Comparison of ENCODE assay signal across 8 cellular contexts in genomic region chr1:26471498-26472329, GRCh38. TPM values are rescaled to one million over a fixed set of nuclear protein-coding genes. Genes with fewer than 3 reads are reported as not detected.
DNase-seq lines count a peak whose midpoint lies in the region; ATAC-seq and TF ChIP-seq lines count a peak whose summit lies in the region.

No MANE protein-coding gene starts in this region.

- DNase-seq in CD4-positive, CD25-positive, alpha-beta regulatory T cell, result peak in 2 of 3 donors; percentile 24 to 50
- DNase-seq in HT1080 (ENCODE audit: low read depth), result peak; percentile 73
- peak; percentile 35 for DNase-seq in Panc1 (ENCODE audit: low read depth, low spot score)
- peak; percentile 79 for DNase-seq in Right ventricle myocardium superior
- DNase-seq in osteoblast (ENCODE audit: insufficient read length, low spot score, missing footprints), result peak; percentile 87
- DNase-seq in vagina (ENCODE audit: extremely low spot score in 2 of 2), result peak in 1 of 2 donors; percentile 91

- in situ Hi-C loops in Panc1 (cut with HindIII; ENCODE audit: low pct_unique_long_range_greater_than_20kb, low sequenced_read_pairs), result no loop called here

- H4K20me1 ChIP-seq in osteoblast (ENCODE audit: insufficient read depth, low read length), result peaks cover 58% of the 10 kb centered on the region

- H3K36me3 Mint-ChIP-seq in CD4-positive, CD25-positive, alpha-beta regulatory T cell, result peaks cover 30% of the 10 kb centered on the region
- peaks cover 8% of the 10 kb centered on the region for H3K36me3 Mint-ChIP-seq in activated naive CD8-positive, alpha-beta T cell

- peak overlapping the region; percentile 57 for H3K4me3 ChIP-seq in CD4-positive, CD25-positive, alpha-beta regulatory T cell (ENCODE audit: low read depth, low read length)
- peak overlapping the region; percentile 81 to 83 for H3K4me3 ChIP-seq in Panc1 (ENCODE audit: low read depth in 2 of 2, low read length in 2 of 2)
- H3K4me3 ChIP-seq in osteoblast (ENCODE audit: insufficient read depth, low read length), result peak overlapping the region; percentile 87
- H3K4me3 ChIP-seq in vagina, result peak overlapping the region; percentile 94 to 99

- intact Hi-C loops in Panc1 (cut with micrococcal nuclease; ENCODE audit: unreplicated experiment), result loop anchor here (10.0 kb wide), 1 partner anchor 63 kb away; no protein-coding TSS in a partner anchor
- intact Hi-C loops in Right ventricle myocardium superior (cut with DNase I), result no loop called here
- intact Hi-C loops in vagina (cut with DNase I), result loop anchor here (2.0 kb wide), 1 partner anchor 41 kb away; no protein-coding TSS in a partner anchor

- H3K27ac ChIP-seq in CD4-positive, CD25-positive, alpha-beta regulatory T cell (ENCODE audit: insufficient read depth, low read length, poor library complexity, severe bottlenecking), result peak overlapping the region; percentile 99
- H3K27ac ChIP-seq in Panc1 (ENCODE audit: low read length) (peak overlapping the region; percentile 69), osteoblast (ENCODE audit: low read depth, low read length) (peak overlapping the region; percentile 28), vagina (peak overlapping the region; percentile 100)

- no peaks in the 10 kb centered on the region for H3K9me3 Mint-ChIP-seq in CD4-positive, CD25-positive, alpha-beta regulatory T cell
- H3K9me3 Mint-ChIP-seq in activated naive CD8-positive, alpha-beta T cell (ENCODE audit: low read depth), result no peaks in the 10 kb centered on the region

- peaks cover 48% of the 10 kb centered on the region for H3K36me3 ChIP-seq in CD4-positive, CD25-positive, alpha-beta regulatory T cell (ENCODE audit: control insufficient read depth, insufficient read depth, low read length)
- peaks cover 28% of the 10 kb centered on the region for H3K36me3 ChIP-seq in Panc1 (ENCODE audit: control insufficient read depth, insufficient read depth, low read length)
- H3K36me3 ChIP-seq in osteoblast (ENCODE audit: insufficient read depth, low read length), result peaks cover 57% of the 10 kb centered on the region
- peaks cover 0 to 26% of the 10 kb centered on the region in 2 donors for H3K36me3 ChIP-seq in vagina

- H3K4me3 Mint-ChIP-seq in CD4-positive, CD25-positive, alpha-beta regulatory T cell, result peak overlapping the region; percentile 93 to 100 (median 98)
- peak overlapping the region; percentile 90 for H3K4me3 Mint-ChIP-seq in activated naive CD8-positive, alpha-beta T cell

- H3K4me1 ChIP-seq in CD4-positive, CD25-positive, alpha-beta regulatory T cell (ENCODE audit: control insufficient read depth, insufficient read depth, low read length, poor library complexity, severe bottlenecking), result peaks cover 37% of the 10 kb centered on the region
- H3K4me1 ChIP-seq in Panc1 (ENCODE audit: control insufficient read depth, insufficient read depth, low read length) (peaks cover 21% of the 10 kb centered on the region), osteoblast (ENCODE audit: insufficient read depth, low read length) (peaks cover 34% of the 10 kb centered on the region), vagina (peaks cover 52% of the 10 kb centered on the region)

- H3K9me3 ChIP-seq in CD4-positive, CD25-positive, alpha-beta regulatory T cell (ENCODE audit: control insufficient read depth in 2 of 2, low read length in 2 of 2), result no peaks in the 10 kb centered on the region
- H3K9me3 ChIP-seq in Panc1 (ENCODE audit: control insufficient read depth, insufficient read depth, low read depth, low read length) (no peaks in the 10 kb centered on the region), osteoblast (ENCODE audit: low read depth, low read length) (no peaks in the 10 kb centered on the region), vagina (no peaks in the 10 kb centered on the region)

- TF ChIP-seq POLR2A in vagina (IDR thresholded peaks at IDR 0.05), result no peak

- peaks cover 24 to 52% (median 39%) of the 10 kb centered on the region in 4 donors for H3K4me1 Mint-ChIP-seq in CD4-positive, CD25-positive, alpha-beta regulatory T cell
- peaks cover 44% of the 10 kb centered on the region for H3K4me1 Mint-ChIP-seq in activated naive CD8-positive, alpha-beta T cell (ENCODE audit: low read depth)

- H3K79me2 ChIP-seq in osteoblast (ENCODE audit: insufficient read depth, low read length), result peaks cover 21% of the 10 kb centered on the region

- CTCF ChIA-PET in Panc1 (lab: Charles Lee), result interaction anchor here (0.6 kb wide), 2 partner anchors 27 to 68 kb away, joined by 3 to 4 read pairs; no protein-coding TSS in a partner anchor

- H3K27me3 ChIP-seq in CD4-positive, CD25-positive, alpha-beta regulatory T cell (ENCODE audit: control insufficient read depth, insufficient read depth, low read length), result no peaks in the 10 kb centered on the region
- H3K27me3 ChIP-seq in Panc1 (ENCODE audit: control insufficient read depth, insufficient read depth, low read length) (no peaks in the 10 kb centered on the region), osteoblast (ENCODE audit: insufficient read depth, low read length) (no peaks in the 10 kb centered on the region), vagina (no peaks in the 10 kb centered on the region)

- peak overlapping the region; percentile 93 for H3K4me2 ChIP-seq in osteoblast (ENCODE audit: insufficient read depth, low read length)

- no peak overlapping the region for H2AFZ ChIP-seq in osteoblast (ENCODE audit: low read length)

- no TSS peak for BruUV-seq in Panc1 (replicated peaks; lab: Mats Ljungman, UMichigan)

- no peaks in the 10 kb centered on the region for H3K27me3 Mint-ChIP-seq in CD4-positive, CD25-positive, alpha-beta regulatory T cell
- no peaks in the 10 kb centered on the region for H3K27me3 Mint-ChIP-seq in activated naive CD8-positive, alpha-beta T cell

- peak overlapping the region; percentile 96 to 98 (median 97) for H3K27ac Mint-ChIP-seq in CD4-positive, CD25-positive, alpha-beta regulatory T cell
- H3K27ac Mint-ChIP-seq in activated naive CD8-positive, alpha-beta T cell, result no peak overlapping the region

- POLR2A ChIA-PET in Panc1 (lab: Charles Lee), result no interaction called here

- peak; percentile 20 to 22 for ATAC-seq in CD4-positive, CD25-positive, alpha-beta regulatory T cell (ENCODE audit: low read depth in 2 of 2)
- ATAC-seq in GM19328 (IDR thresholded peaks at IDR 0.05; ENCODE audit: unreplicated experiment) (peak; percentile 3), Panc1 (peak; percentile 69), Right ventricle myocardium superior (ENCODE audit: poor library complexity) (peak; percentile 28)

- TF ChIP-seq CTCF in Panc1 (IDR thresholded peaks at IDR 0.05) (no peak), osteoblast (IDR thresholded peaks at IDR 0.05; ENCODE audit: extremely low read depth, low read depth, low read length) (no peak), vagina (IDR thresholded peaks at IDR 0.05) (no peak)

RNA-seq across cellular contexts. Expression of gene HMGN2, which starts 0.5 kb away (rescaled TPM):
- 323 TPM for total RNA-seq in CD4-positive, CD25-positive, alpha-beta regulatory T cell
- polyA plus RNA-seq in CD4-positive, CD25-positive, alpha-beta regulatory T cell, result 1,000 to 10,000 TPM in 1 of 4 donors, 100 to 1,000 TPM in 3; 899 to 1,017 (median 929) TPM
- 453 and 631 TPM in 2 replicates for total RNA-seq in HT1080 (2014; rRNA removed; shearing (Covaris generic))
- 824 and 845 TPM in 2 replicates for polyA plus RNA-seq in HT1080 (2015; cell fraction: cytosol; rRNA removed)
- 412 and 489 TPM in 2 replicates for polyA plus RNA-seq in HT1080 (2015; cell fraction: nucleus; rRNA removed)
- total RNA-seq in Panc1 (2021; ENCODE audit: unreplicated experiment) (496 TPM), Right ventricle myocardium superior (132 TPM), osteoblast (181 and 198 TPM in 2 replicates), vagina (127 TPM)
- 726 TPM for polyA plus RNA-seq in Panc1 (2012; ENCODE audit: insufficient read length)

RNA-seq across cellular contexts. Expression of gene DHDDS, which starts 39.6 kb away (rescaled TPM):
- total RNA-seq in CD4-positive, CD25-positive, alpha-beta regulatory T cell, result 40.3 TPM
- polyA plus RNA-seq in CD4-positive, CD25-positive, alpha-beta regulatory T cell, result 10 to 100 TPM; 24.1 to 31.2 (median 25.6) TPM
- total RNA-seq in HT1080 (2014; rRNA removed; shearing (Covaris generic)), result 18.1 and 26.2 TPM in 2 replicates
- 27.8 and 35.4 TPM in 2 replicates for polyA plus RNA-seq in HT1080 (2015; cell fraction: cytosol; rRNA removed)
- polyA plus RNA-seq in HT1080 (2015; cell fraction: nucleus; rRNA removed), result 36.4 and 39.4 TPM in 2 replicates
- total RNA-seq in Panc1 (2021; ENCODE audit: unreplicated experiment) (56.7 TPM), Right ventricle myocardium superior (23.7 TPM), osteoblast (56.6 and 63.3 TPM in 2 replicates), vagina (24.8 TPM)
- 30.3 TPM for polyA plus RNA-seq in Panc1 (2012; ENCODE audit: insufficient read length)

RNA-seq across cellular contexts. Expression of gene RPS6KA1, which starts 57.8 kb away (rescaled TPM):
- 97.4 TPM for total RNA-seq in CD4-positive, CD25-positive, alpha-beta regulatory T cell
- 100 to 1,000 TPM; 168 to 218 (median 175) TPM for polyA plus RNA-seq in CD4-positive, CD25-positive, alpha-beta regulatory T cell
- total RNA-seq in HT1080 (2014; rRNA removed; shearing (Covaris generic)), result 30.2 and 35.1 TPM in 2 replicates
- polyA plus RNA-seq in HT1080 (2015; cell fraction: cytosol; rRNA removed), result 15.8 and 15.9 TPM in 2 replicates
- polyA plus RNA-seq in HT1080 (2015; cell fraction: nucleus; rRNA removed), result 14.8 and 16.4 TPM in 2 replicates
- 44.0 TPM for total RNA-seq in Panc1 (2021; ENCODE audit: unreplicated experiment)
- 32.1 TPM for polyA plus RNA-seq in Panc1 (2012; ENCODE audit: insufficient read length)
- 3.9 TPM for total RNA-seq in Right ventricle myocardium superior
- total RNA-seq in osteoblast, result 2.2 and 2.4 TPM in 2 replicates
- total RNA-seq in vagina, result 22.8 TPM

Comparison
In these comparisons a context has a peak if more than half of its experiments do, and no peak if none do; other contexts are left out.
1. ATAC-seq: peak in every context shown above with its lines; median percentile 69 in Panc1; 28 in Right ventricle myocardium superior; 21 in CD4-positive, CD25-positive, alpha-beta regulatory T cell; 3 in GM19328.
2. H3K27ac ChIP-seq: peak in every context shown above with its lines; median percentile 100 in vagina; 99 in CD4-positive, CD25-positive, alpha-beta regulatory T cell; 69 in Panc1; 28 in osteoblast.